In genomic region chr17:21015564-21015963, GRCh38 we compare ENCODE assay signal across 1 cellular context.
TF ChIP-seq lines count a peak whose summit lies in the region.

No MANE protein-coding gene starts in this region.

TF ChIP-seq in WTC11, 78 proteins besides CTCF, POLR2A, EP300 and RAD21 (continued from another document):
- no peak for TF ChIP-seq PREB (CRISPR knock-in tag; IDR thresholded peaks at IDR 0.05; ENCODE audit: borderline replicate concordance)
- no peak for TF ChIP-seq SMAD3 (CRISPR knock-in tag; IDR thresholded peaks at IDR 0.05; ENCODE audit: borderline replicate concordance)
- no peak for TF ChIP-seq GABPB1 (CRISPR knock-in tag; IDR thresholded peaks at IDR 0.05)
- no peak for TF ChIP-seq PRRX2 (CRISPR knock-in tag; IDR thresholded peaks at IDR 0.05)
- no peak for TF ChIP-seq E2F4 (CRISPR knock-in tag; IDR thresholded peaks at IDR 0.05; ENCODE audit: borderline replicate concordance, low read depth)
- no peak for TF ChIP-seq ZNF671 (CRISPR knock-in tag; IDR thresholded peaks at IDR 0.05)
- TF ChIP-seq ZBTB43 (CRISPR knock-in tag; IDR thresholded peaks at IDR 0.05) = no peak
TF ChIP-seq in WTC11: peak in this region for 0.
